Comparison of ENCODE assay signal across 8 cellular contexts in genomic region chr12:52070243-52070925, GRCh38. TPM values are rescaled to one million over a fixed set of nuclear protein-coding genes. Genes with fewer than 3 reads are reported as not detected.
A peak's percentile ranks its signal among the peaks of the same experiment; 100 is the strongest.
DNase-seq lines count a peak whose midpoint lies in the region; ATAC-seq, FAIRE-seq and TF ChIP-seq lines count a peak whose summit lies in the region.

No MANE protein-coding gene starts in this region.

- H3K4me3 Mint-ChIP-seq in stimulated activated naive CD8-positive, alpha-beta T cell treated with anti-CD3 and anti-CD28 coated beads, Interleukin-15, Interleukin-2, amounts not matched to agents 100 ng/mL and 50 ng/mL, for 24 hours, result peak overlapping the region; percentile 89
- peak overlapping the region; percentile 97 for H3K4me3 Mint-ChIP-seq in activated naive CD8-positive, alpha-beta T cell

- TF ChIP-seq CTCF in kidney (IDR thresholded peaks at IDR 0.05; ENCODE audit: borderline replicate concordance, extremely low read depth, insufficient read depth), result no peak
- TF ChIP-seq CTCF in tibial artery (IDR thresholded peaks at IDR 0.05), result no peak

- DNase-seq in stimulated activated naive CD8-positive, alpha-beta T cell treated with anti-CD3 and anti-CD28 coated beads, Interleukin-15, Interleukin-2, amounts not matched to agents 100 U/mL and 50 U/mL, for 24 hours, result no peak
- DNase-seq in kidney (no peak), tibial artery (no peak), HTR-8/SVneo (ENCODE audit: insufficient read length, low spot score) (no peak), mucosa of gallbladder (ENCODE audit: low spot score) (no peak)

- H3K36me3 ChIP-seq in kidney (ENCODE audit: control insufficient read depth in 1 of 2, insufficient read depth in 2 of 2, low read length in 2 of 2) (peaks cover 8 to 18% of the 10 kb centered on the region in 2 donors), tibial artery (peaks cover 4 to 23% (median 16%) of the 10 kb centered on the region in 3 donors)

- no peaks in the 10 kb centered on the region for H3K27me3 Mint-ChIP-seq in stimulated activated naive CD8-positive, alpha-beta T cell treated with anti-CD3 and anti-CD28 coated beads, Interleukin-15, Interleukin-2, amounts not matched to agents 100 ng/mL and 50 ng/mL, for 24 hours
- H3K27me3 Mint-ChIP-seq in activated naive CD8-positive, alpha-beta T cell, result no peaks in the 10 kb centered on the region

- H3K4me1 ChIP-seq in kidney (ENCODE audit: control insufficient read depth in 1 of 2, insufficient read depth in 1 of 2, low read depth in 1 of 2, low read length in 2 of 2) (peaks cover 19 to 26% of the 10 kb centered on the region in 2 donors), tibial artery (peaks cover 0 to 32% (median 21%) of the 10 kb centered on the region in 4 donors)

- H3K9me3 Mint-ChIP-seq in stimulated activated naive CD8-positive, alpha-beta T cell treated with anti-CD3 and anti-CD28 coated beads, Interleukin-15, Interleukin-2, amounts not matched to agents 100 ng/mL and 50 ng/mL, for 24 hours, result no peaks in the 10 kb centered on the region
- no peaks in the 10 kb centered on the region for H3K9me3 Mint-ChIP-seq in activated naive CD8-positive, alpha-beta T cell (ENCODE audit: low read depth)

- H3K27me3 ChIP-seq in tibial artery, result no peaks in the 10 kb centered on the region

- H3K4me3 ChIP-seq in kidney (ENCODE audit: low read length in 2 of 2), result peak overlapping the region; percentile 87 to 90
- peak overlapping the region; percentile 80 to 89 for H3K4me3 ChIP-seq in tibial artery

- FAIRE-seq in kidney (lab: Jason Lieb, UNC) (no peak), HTR-8/SVneo (lab: Jason Lieb, UNC) (no peak)

- H3K27ac ChIP-seq in kidney (ENCODE audit: low read depth in 2 of 2, low read length in 2 of 2) (peak overlapping the region; percentile 82 to 95), tibial artery (peak overlapping the region; percentile 84 to 85)

- no peaks in the 10 kb centered on the region for H3K9me3 ChIP-seq in kidney (ENCODE audit: control insufficient read depth in 1 of 2, low read length in 2 of 2)
- H3K9me3 ChIP-seq in tibial artery, result no peaks in the 10 kb centered on the region

- H3K4me1 Mint-ChIP-seq in stimulated activated naive CD8-positive, alpha-beta T cell treated with anti-CD3 and anti-CD28 coated beads, Interleukin-15, Interleukin-2, amounts not matched to agents 100 ng/mL and 50 ng/mL, for 24 hours (ENCODE audit: low read depth), result peaks cover 53% of the 10 kb centered on the region
- peaks cover 43% of the 10 kb centered on the region for H3K4me1 Mint-ChIP-seq in activated naive CD8-positive, alpha-beta T cell (ENCODE audit: low read depth)

- peak overlapping the region; percentile 93 to 94 for H3K9ac ChIP-seq in kidney (ENCODE audit: low read length in 2 of 2)

- peak overlapping the region; percentile 82 for H3K27ac Mint-ChIP-seq in stimulated activated naive CD8-positive, alpha-beta T cell treated with anti-CD3 and anti-CD28 coated beads, Interleukin-15, Interleukin-2, amounts not matched to agents 100 ng/mL and 50 ng/mL, for 24 hours
- H3K27ac Mint-ChIP-seq in activated naive CD8-positive, alpha-beta T cell, result peak overlapping the region; percentile 99

- intact Hi-C loops in kidney (cut with DNase I) (loop anchor here (10.0 kb wide), 1 partner anchor 46 kb away; no protein-coding TSS in a partner anchor), tibial artery (cut with DNase I; ENCODE audit: low total_unique reads) (no loop called here)

- no peak for ATAC-seq in stimulated activated naive CD8-positive, alpha-beta T cell treated with anti-CD3 and anti-CD28 coated beads, Interleukin-15, Interleukin-2, amounts not matched to agents 100 U/mL and 50 U/mL, for 24 hours
- ATAC-seq in GM19023 (IDR thresholded peaks at IDR 0.05; ENCODE audit: unreplicated experiment), result no peak

- H3K36me3 Mint-ChIP-seq in stimulated activated naive CD8-positive, alpha-beta T cell treated with anti-CD3 and anti-CD28 coated beads, Interleukin-15, Interleukin-2, amounts not matched to agents 100 ng/mL and 50 ng/mL, for 24 hours (ENCODE audit: low read depth), result peaks cover 33% of the 10 kb centered on the region
- peaks cover 7% of the 10 kb centered on the region for H3K36me3 Mint-ChIP-seq in activated naive CD8-positive, alpha-beta T cell

RNA-seq across cellular contexts. Expression of gene ATG101, which starts 0.6 kb away (rescaled TPM):
- total RNA-seq in kidney, result 32.1 TPM
- 53.0 TPM for polyA plus RNA-seq in kidney (ENCODE audit: insufficient read depth, low read depth, low replicate concordance)
- total RNA-seq in mucosa of gallbladder, result 38.6 TPM

RNA-seq across cellular contexts. Expression of gene SMIM41, which starts 9.1 kb away (rescaled TPM):
- total RNA-seq in kidney (0.31 TPM), mucosa of gallbladder (0.46 TPM)
- polyA plus RNA-seq in kidney (ENCODE audit: insufficient read depth, low read depth, low replicate concordance), result not detected

RNA-seq across cellular contexts. Expression of gene NR4A1, which starts 19.1 kb away (rescaled TPM):
- 37.2 TPM for total RNA-seq in kidney
- 54.1 TPM for polyA plus RNA-seq in kidney (ENCODE audit: insufficient read depth, low read depth, low replicate concordance)
- 131 TPM for total RNA-seq in mucosa of gallbladder
